1 cellular context compared by ENCODE assay signal in the genomic region with DNA sequence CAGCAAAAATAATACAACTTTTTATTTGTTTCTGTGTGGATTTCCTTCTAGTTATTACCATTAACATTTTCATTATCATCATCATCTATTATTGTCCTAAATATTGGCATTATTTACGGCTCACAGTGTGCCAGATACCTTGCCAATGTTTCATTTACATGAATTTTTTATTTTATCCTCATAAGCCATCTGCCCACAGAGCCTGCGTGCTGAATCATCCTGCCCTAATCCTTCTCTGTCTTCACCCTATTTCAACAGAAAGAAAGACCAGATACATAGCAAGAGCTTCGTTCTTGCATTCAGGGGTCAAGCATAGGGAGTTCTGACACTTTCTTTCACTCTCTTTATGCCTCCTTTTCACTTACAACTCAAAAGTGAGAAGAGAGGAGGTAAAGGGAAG.
TF ChIP-seq lines count a peak whose summit lies in the region.

No MANE protein-coding gene starts in this region.

TF ChIP-seq in K562, 482 proteins besides CTCF, POLR2A, EP300 and RAD21 (continued from another document):
- TF ChIP-seq, protein P1, sequence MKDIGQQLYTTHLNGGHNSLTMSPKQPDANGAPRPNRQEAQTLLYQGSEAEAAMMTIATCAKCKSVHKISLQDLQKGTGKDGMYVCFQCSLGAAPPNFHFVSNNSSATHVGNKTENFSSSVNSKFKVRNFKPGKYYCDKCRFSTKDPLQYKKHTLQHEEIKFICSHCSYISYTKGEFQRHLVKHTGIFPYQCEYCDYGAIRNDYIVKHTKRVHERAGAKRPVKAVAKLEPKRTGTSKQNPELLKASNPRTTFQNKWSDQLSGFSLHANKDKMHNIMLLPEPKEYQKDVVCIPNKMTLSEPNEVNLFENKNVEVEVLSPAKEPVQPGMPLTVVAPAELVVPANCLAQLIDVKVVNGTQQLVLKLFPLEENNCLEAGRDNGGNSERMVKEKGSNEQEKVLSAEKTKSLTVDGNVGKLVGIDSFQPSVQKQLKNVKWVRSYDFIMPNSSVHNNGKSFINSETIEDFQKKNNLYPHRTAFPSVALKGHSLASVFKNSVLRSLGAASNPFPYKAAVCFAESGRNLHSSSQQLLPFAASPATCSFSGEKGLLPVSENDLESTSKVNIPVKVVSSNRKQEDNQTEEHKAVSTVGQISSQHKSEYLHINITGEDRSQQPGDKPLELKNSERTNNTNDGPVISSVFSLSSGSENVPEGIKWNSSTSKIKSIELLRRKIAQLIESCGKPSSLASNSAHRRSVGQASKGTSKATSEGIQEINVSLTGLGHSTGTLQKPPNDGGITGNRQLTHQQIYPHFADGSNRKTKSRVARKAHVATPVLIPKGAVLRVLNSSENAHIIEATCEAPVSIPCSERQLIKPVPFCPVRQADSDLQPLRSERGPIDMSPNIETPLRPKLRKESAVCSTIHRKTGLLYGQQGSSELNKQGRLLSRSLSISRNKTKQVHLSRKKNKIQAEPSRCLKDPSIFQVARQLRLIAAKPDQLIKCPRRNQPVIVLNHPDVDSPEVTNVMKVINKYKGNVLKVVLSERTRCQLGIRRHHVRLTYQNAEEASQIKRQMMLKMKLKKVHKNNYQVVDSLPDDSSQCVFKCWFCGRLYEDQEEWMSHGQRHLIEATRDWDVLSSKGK (CRISPR knock-in tag; IDR thresholded peaks at IDR 0.05): no peak
- peak; percentile 44 for TF ChIP-seq MEIS2 (IDR thresholded peaks at IDR 0.05; ENCODE audit: partially characterized antibody)
- TF ChIP-seq FOXP1 (CRISPR knock-in tag; IDR thresholded peaks at IDR 0.05): no peak
- TF ChIP-seq, protein P2, sequence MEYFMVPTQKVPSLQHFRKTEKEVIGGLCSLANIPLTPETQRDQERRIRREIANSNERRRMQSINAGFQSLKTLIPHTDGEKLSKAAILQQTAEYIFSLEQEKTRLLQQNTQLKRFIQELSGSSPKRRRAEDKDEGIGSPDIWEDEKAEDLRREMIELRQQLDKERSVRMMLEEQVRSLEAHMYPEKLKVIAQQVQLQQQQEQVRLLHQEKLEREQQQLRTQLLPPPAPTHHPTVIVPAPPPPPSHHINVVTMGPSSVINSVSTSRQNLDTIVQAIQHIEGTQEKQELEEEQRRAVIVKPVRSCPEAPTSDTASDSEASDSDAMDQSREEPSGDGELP (CRISPR knock-in tag; IDR thresholded peaks at IDR 0.05; ENCODE audit: borderline replicate concordance): no peak
- peak; percentile 66 for TF ChIP-seq NFE2 (IDR thresholded peaks at IDR 0.05; ENCODE audit: low read depth)
- TF ChIP-seq JUND (IDR thresholded peaks at IDR 0.05; ENCODE audit: borderline replicate concordance, low read depth, low read length): no peak
- TF ChIP-seq JUND (tag; IDR thresholded peaks at IDR 0.05; ENCODE audit: borderline replicate concordance, low read depth, low read length): no peak
- TF ChIP-seq, protein P3, sequence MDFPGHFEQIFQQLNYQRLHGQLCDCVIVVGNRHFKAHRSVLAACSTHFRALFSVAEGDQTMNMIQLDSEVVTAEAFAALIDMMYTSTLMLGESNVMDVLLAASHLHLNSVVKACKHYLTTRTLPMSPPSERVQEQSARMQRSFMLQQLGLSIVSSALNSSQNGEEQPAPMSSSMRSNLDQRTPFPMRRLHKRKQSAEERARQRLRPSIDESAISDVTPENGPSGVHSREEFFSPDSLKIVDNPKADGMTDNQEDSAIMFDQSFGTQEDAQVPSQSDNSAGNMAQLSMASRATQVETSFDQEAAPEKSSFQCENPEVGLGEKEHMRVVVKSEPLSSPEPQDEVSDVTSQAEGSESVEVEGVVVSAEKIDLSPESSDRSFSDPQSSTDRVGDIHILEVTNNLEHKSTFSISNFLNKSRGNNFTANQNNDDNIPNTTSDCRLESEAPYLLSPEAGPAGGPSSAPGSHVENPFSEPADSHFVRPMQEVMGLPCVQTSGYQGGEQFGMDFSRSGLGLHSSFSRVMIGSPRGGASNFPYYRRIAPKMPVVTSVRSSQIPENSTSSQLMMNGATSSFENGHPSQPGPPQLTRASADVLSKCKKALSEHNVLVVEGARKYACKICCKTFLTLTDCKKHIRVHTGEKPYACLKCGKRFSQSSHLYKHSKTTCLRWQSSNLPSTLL (IDR thresholded peaks at IDR 0.05): no peak
